Comparison of ENCODE assay signal across 12 cellular contexts in the genomic region with DNA sequence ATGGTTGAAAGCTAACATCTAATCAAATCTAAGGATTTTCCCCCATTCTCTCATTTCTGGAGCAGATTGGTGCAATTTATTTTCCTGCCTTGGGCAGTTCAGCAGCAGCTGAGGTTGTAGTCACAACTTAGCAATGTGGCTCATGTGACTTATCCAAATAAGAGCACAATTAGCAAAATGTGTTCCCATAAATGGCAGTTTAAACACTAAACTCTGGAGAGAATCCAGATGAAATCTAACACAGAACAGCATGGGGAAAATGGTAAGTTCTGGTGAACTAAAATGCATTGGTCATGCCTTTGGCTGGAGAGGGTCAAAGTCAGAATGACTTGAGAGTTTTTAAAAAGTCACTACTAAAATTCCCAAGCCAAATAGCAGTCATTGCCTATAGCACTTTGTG.
DNase-seq lines count a peak whose midpoint lies in the region; ATAC-seq, FAIRE-seq and TF ChIP-seq lines count a peak whose summit lies in the region.
"Had no signal": no experiment of that assay in that cellular context is flagged by ENCODE, and none has a peak within 500 bp of the region (broad histone marks: within the 10 kb centered on the region; RNA-seq: fewer than 3 reads in every experiment).

No MANE protein-coding gene starts in this region.

- in situ Hi-C loops in brain microvascular endothelial cell (cut with HindIII; ENCODE audit: low pct_ligation_motif_present, low sequenced_read_pairs): no loop called here

- intact Hi-C loops in MCF 10A (cut with micrococcal nuclease): no loop called here
- intact Hi-C loops in breast epithelium (cut with DNase I; ENCODE audit: low total_unique reads): no loop called here
- intact Hi-C loops in aorta (cut with DNase I): loop anchor here in 1 of 2 donors (5.0 kb wide), 1 partner anchor 96 kb away; no protein-coding TSS in a partner anchor

- peaks cover 13% of the 10 kb centered on the region for H3K9me3 Mint-ChIP-seq in MCF 10A (ENCODE audit: unreplicated experiment)

- peaks cover 28% of the 10 kb centered on the region for H3K27me3 Mint-ChIP-seq in MCF 10A (ENCODE audit: insufficient read depth, unreplicated experiment)

- no peaks in the 10 kb centered on the region for H4K20me1 ChIP-seq in keratinocyte (ENCODE audit: control insufficient read depth, extremely low read depth, insufficient read depth, low read length)

- no peaks in the 10 kb centered on the region for H3K79me2 ChIP-seq in keratinocyte (ENCODE audit: control insufficient read depth, insufficient read depth, low read length)

- no peaks in the 10 kb centered on the region for H3K9me1 ChIP-seq in keratinocyte (ENCODE audit: control insufficient read depth, extremely low read depth, insufficient read depth, low read length)

- H3K4me1 Mint-ChIP-seq in MCF 10A (ENCODE audit: insufficient read depth, unreplicated experiment): peaks cover 18% of the 10 kb centered on the region

- POLR2A ChIA-PET in MCF 10A (lab: Yijun Ruan, JAX): interaction anchor here (0.6 to 4.3 kb wide), 10 partner anchors 35 to 201 kb away, joined by 3 to 22 read pairs (median 6); no protein-coding TSS in a partner anchor

- peak; percentile 89 for FAIRE-seq in keratinocyte (lab: Jason Lieb, UNC)
- FAIRE-seq: GM12892 had no signal

- H3K9ac ChIP-seq in keratinocyte (ENCODE audit: control insufficient read depth, extremely low read depth, insufficient read depth, low read length): peak overlapping the region; percentile 45

- no peaks in the 10 kb centered on the region for H3K36me3 ChIP-seq in breast epithelium
- no peaks in the 10 kb centered on the region for H3K36me3 ChIP-seq in brain microvascular endothelial cell (replicated peaks)
- no peaks in the 10 kb centered on the region for H3K36me3 ChIP-seq in keratinocyte (ENCODE audit: control insufficient read depth in 2 of 2, extremely low read depth in 1 of 2, insufficient read depth in 2 of 2, low read length in 2 of 2)
- H3K36me3 ChIP-seq in aorta (ENCODE audit: control insufficient read depth in 1 of 2, insufficient read depth in 2 of 2, low read length in 1 of 2): no peaks in the 10 kb centered on the region
- H3K36me3 ChIP-seq: tibial nerve had no signal

- H3K4me2 ChIP-seq in keratinocyte (ENCODE audit: control insufficient read depth, extremely low read depth, insufficient read depth, low read depth, low read length): peak overlapping the region; percentile 62

- no peak for TF ChIP-seq POLR2A in breast epithelium (IDR thresholded peaks at IDR 0.05)

- H3K27ac Mint-ChIP-seq in MCF 10A (ENCODE audit: low read depth, unreplicated experiment): peak overlapping the region; percentile 86

- H3K4me1 ChIP-seq in breast epithelium (no peaks in the 10 kb centered on the region), keratinocyte (ENCODE audit: control insufficient read depth, extremely low read depth, insufficient read depth, low read length) (peaks cover 35% of the 10 kb centered on the region), aorta (ENCODE audit: control insufficient read depth in 1 of 2, insufficient read depth in 2 of 2, low read length in 2 of 2) (peaks cover 0 to 2% of the 10 kb centered on the region in 2 donors)

- H3K27ac ChIP-seq in breast epithelium: peak overlapping the region in 1 of 2 donors; percentile 66
- H3K27ac ChIP-seq in brain microvascular endothelial cell: peak overlapping the region; percentile 73
- H3K27ac ChIP-seq in keratinocyte (ENCODE audit: control insufficient read depth, insufficient read depth, low read length): peak overlapping the region; percentile 85
- peak overlapping the region in 1 of 2 donors; percentile 74 for H3K27ac ChIP-seq in aorta (ENCODE audit: low read depth in 1 of 2, low read length in 2 of 2)
- H3K27ac ChIP-seq: dorsolateral prefrontal cortex had no signal

- H3K36me3 Mint-ChIP-seq in MCF 10A (ENCODE audit: insufficient read depth, unreplicated experiment): peaks cover 6% of the 10 kb centered on the region

- BruUV-seq in MCF 10A (replicated peaks; lab: Mats Ljungman, UMichigan): no TSS peak

- DNase-seq in MCF 10A (ENCODE audit: unreplicated experiment): peak; percentile 52
- no peak for DNase-seq in breast epithelium (ENCODE audit: low spot score in 2 of 2)
- DNase-seq in brain microvascular endothelial cell: peak; percentile 60
- DNase-seq in keratinocyte (ENCODE audit: low read depth, low spot score): no peak
- DNase-seq in aorta: no peak
- no peak for DNase-seq in SHP77 treated with DMSO at 0.1 percent for 48 hours (lab: John Stamatoyannopoulos, UW)
- no peak for DNase-seq in NCI-H2029 treated with DMSO at 0.1 percent for 48 hours (lab: John Stamatoyannopoulos, UW)
- DNase-seq in ecto neural progenitor cell (ENCODE audit: low spot score): no peak
- DNase-seq: AML-193, dorsolateral prefrontal cortex had no signal

- no peak overlapping the region for H3K4me3 ChIP-seq in breast epithelium
- no peak overlapping the region for H3K4me3 ChIP-seq in brain microvascular endothelial cell (ENCODE audit: low read depth, low read length)
- peak overlapping the region in 1 of 3 experiments; percentile 15 for H3K4me3 ChIP-seq in keratinocyte (ENCODE audit: control insufficient read depth in 2 of 3, extremely low read depth in 1 of 3, insufficient read depth in 2 of 3, low read depth in 1 of 3, low read length in 3 of 3)
- H3K4me3 ChIP-seq in aorta (ENCODE audit: low read length in 2 of 2): no peak overlapping the region
- H3K4me3 ChIP-seq: dorsolateral prefrontal cortex, tibial nerve had no signal

- CTCF ChIA-PET in MCF 10A (lab: Yijun Ruan, JAX): no interaction called here

- TF ChIP-seq CTCF in MCF 10A (IDR thresholded peaks at IDR 0.05; ENCODE audit: unreplicated experiment): no peak
- no peak for TF ChIP-seq CTCF in breast epithelium (IDR thresholded peaks at IDR 0.05)
- TF ChIP-seq CTCF in brain microvascular endothelial cell (IDR thresholded peaks at IDR 0.05; ENCODE audit: low read depth, low read length, missing control alignments): no peak
- no peak for TF ChIP-seq CTCF in keratinocyte (optimal IDR thresholded peaks at IDR 0.05 in 1 of 3, IDR thresholded peaks at IDR 0.05 in 1 of 3, conservative IDR thresholded peaks at IDR 0.05 in 1 of 3; ENCODE audit: extremely low read depth in 1 of 3, insufficient read depth in 2 of 3, low read length in 3 of 3)

- H3K9me3 ChIP-seq in breast epithelium (no peaks in the 10 kb centered on the region), keratinocyte (ENCODE audit: control insufficient read depth, low read depth, low read length) (no peaks in the 10 kb centered on the region), aorta (ENCODE audit: control insufficient read depth, low read length) (no peaks in the 10 kb centered on the region)
- H3K9me3 ChIP-seq: tibial nerve had no signal

- peak; percentile 82 for ATAC-seq in aorta (ENCODE audit: low FRiP score)

- no peak overlapping the region for H3K4me3 Mint-ChIP-seq in MCF 10A (ENCODE audit: unreplicated experiment)

- H3K27me3 ChIP-seq in breast epithelium: peaks cover 0 to 17% of the 10 kb centered on the region in 2 donors
- no peaks in the 10 kb centered on the region for H3K27me3 ChIP-seq in brain microvascular endothelial cell (replicated peaks)
- H3K27me3 ChIP-seq in keratinocyte (ENCODE audit: control insufficient read depth, extremely low read depth, insufficient read depth, low read length): no peaks in the 10 kb centered on the region
- no peaks in the 10 kb centered on the region for H3K27me3 ChIP-seq in aorta (ENCODE audit: control insufficient read depth in 1 of 2, insufficient read depth in 2 of 2, low read length in 1 of 2)
- H3K27me3 ChIP-seq: tibial nerve had no signal

- no peak overlapping the region for H2AFZ ChIP-seq in keratinocyte (ENCODE audit: control insufficient read depth, low read length)

- dilution Hi-C loops in keratinocyte (cut with MboI; ENCODE audit: extremely low pct_ligation_motif_present, low sequenced_read_pairs): no loop called here

Comparison
In these comparisons a context has a peak if more than half of its experiments do, and no peak if none do; other contexts are left out.
1. DNase-seq: peak in MCF 10A (single experiment) and brain microvascular endothelial cell (single experiment); none in breast epithelium (0 of 2), keratinocyte (single experiment), aorta (0 of 2), SHP77 treated with DMSO at 0.1 percent for 48 hours (single experiment), NCI-H2029 treated with DMSO at 0.1 percent for 48 hours (single experiment) and ecto neural progenitor cell (single experiment).